ENCODE assay signal across 9 cellular contexts in genomic region chr11:47179655-47179991, GRCh38. TPM values are rescaled to one million over a fixed set of nuclear protein-coding genes. Genes with fewer than 3 reads are reported as not detected.
DNase-seq lines count a peak whose midpoint lies in the region; ATAC-seq and TF ChIP-seq lines count a peak whose summit lies in the region.
"Had no signal": no experiment of that assay in that cellular context is flagged by ENCODE, and none has a peak within 500 bp of the region (broad histone marks: within the 10 kb centered on the region; RNA-seq: fewer than 3 reads in every experiment).

No MANE protein-coding gene starts in this region.

- H3K4me3 ChIP-seq in osteoblast (ENCODE audit: insufficient read depth, low read length) = no peak overlapping the region

- TF ChIP-seq CTCF in chondrocyte (IDR thresholded peaks at IDR 0.05) = peak; percentile 75
- peak; percentile 73 for TF ChIP-seq CTCF in osteoblast (IDR thresholded peaks at IDR 0.05; ENCODE audit: extremely low read depth, low read depth, low read length)

- no peak overlapping the region for H3K4me2 ChIP-seq in osteoblast (ENCODE audit: insufficient read depth, low read length)

- in situ Hi-C loops in SK-MEL-5 (cut with HindIII; ENCODE audit: low pct_unique_long_range_greater_than_20kb, low sequenced_read_pairs) = no loop called here

- H3K4me3 Mint-ChIP-seq in chondrocyte (ENCODE audit: unreplicated experiment) = no peak overlapping the region

- peaks cover 40% of the 10 kb centered on the region for H3K4me1 Mint-ChIP-seq in chondrocyte (ENCODE audit: low read depth)

- H3K36me3 ChIP-seq in osteoblast (ENCODE audit: insufficient read depth, low read length) = peaks cover 9% of the 10 kb centered on the region

- no peak overlapping the region for H3K27ac ChIP-seq in osteoblast (ENCODE audit: low read depth, low read length)

- H3K27me3 Mint-ChIP-seq in chondrocyte (ENCODE audit: low read depth) = no peaks in the 10 kb centered on the region

- H3K9me3 Mint-ChIP-seq in chondrocyte (ENCODE audit: low read depth) = no peaks in the 10 kb centered on the region

- DNase-seq in NCI-H2081 (lab: John Stamatoyannopoulos, UW) (peak; percentile 23 to 25), NCI-H2081 treated with DMSO at 0.1 percent for 48 hours (lab: John Stamatoyannopoulos, UW) (no peak), SK-MEL-5 (ENCODE audit: low read depth, low spot score) (peak; percentile 69), chondrocyte (ENCODE audit: low spot score) (no peak), osteoblast (ENCODE audit: insufficient read length, low spot score, missing footprints) (peak; percentile 98), HPDE6-E6E7 (ENCODE audit: extremely low spot score) (no peak)

- no peak overlapping the region for H2AFZ ChIP-seq in osteoblast (ENCODE audit: low read length)

- H3K9me3 ChIP-seq in osteoblast (ENCODE audit: low read depth, low read length) = no peaks in the 10 kb centered on the region

- no peak overlapping the region for H3K27ac Mint-ChIP-seq in chondrocyte (ENCODE audit: unreplicated experiment)

- H4K20me1 ChIP-seq in osteoblast (ENCODE audit: insufficient read depth, low read length) = peaks cover 12% of the 10 kb centered on the region

- peaks cover 5% of the 10 kb centered on the region for H3K36me3 Mint-ChIP-seq in chondrocyte (ENCODE audit: low read depth)

- peaks cover 23% of the 10 kb centered on the region for H3K79me2 ChIP-seq in osteoblast (ENCODE audit: insufficient read depth, low read length)

- H3K27me3 ChIP-seq in osteoblast (ENCODE audit: insufficient read depth, low read length) = no peaks in the 10 kb centered on the region

- H3K4me1 ChIP-seq in osteoblast (ENCODE audit: insufficient read depth, low read length) = peaks cover 19% of the 10 kb centered on the region

- ATAC-seq in HG03565 (IDR thresholded peaks at IDR 0.05; ENCODE audit: unreplicated experiment) (peak; percentile 24), GM18858 (IDR thresholded peaks at IDR 0.05; ENCODE audit: unreplicated experiment) (no peak)

RNA-seq across cellular contexts. Expression of gene ARFGAP2, which starts 2.9 kb away (rescaled TPM):
- total RNA-seq in SK-MEL-5 (2014; rRNA removed; shearing (Covaris generic)) = 61.7 and 62.9 TPM in 2 replicates
- polyA plus RNA-seq in SK-MEL-5 (2015; cell fraction: cytosol; rRNA removed) = 72.4 and 84.8 TPM in 2 replicates
- 120 and 134 TPM in 2 replicates for polyA plus RNA-seq in SK-MEL-5 (2015; cell fraction: nucleus; rRNA removed)
- total RNA-seq in chondrocyte (48.4 to 55.6 TPM (median 51.1 TPM) in 3 replicates), osteoblast (104 and 139 TPM in 2 replicates)

RNA-seq across cellular contexts. Expression of gene PACSIN3, which starts 6.6 kb away (rescaled TPM):
- 33.7 and 36.3 TPM in 2 replicates for total RNA-seq in SK-MEL-5 (2014; rRNA removed; shearing (Covaris generic))
- 36.3 and 38.0 TPM in 2 replicates for polyA plus RNA-seq in SK-MEL-5 (2015; cell fraction: cytosol; rRNA removed)
- polyA plus RNA-seq in SK-MEL-5 (2015; cell fraction: nucleus; rRNA removed) = 39.0 and 43.5 TPM in 2 replicates
- 45.0 to 69.4 TPM (median 65.3 TPM) in 3 replicates for total RNA-seq in chondrocyte
- 11.2 and 12.7 TPM in 2 replicates for total RNA-seq in osteoblast
- polyA plus RNA-seq: CD8-positive, alpha-beta memory T cell had no signal

RNA-seq across cellular contexts. Expression of gene DDB2, which starts 35.2 kb away (rescaled TPM):
- total RNA-seq in SK-MEL-5 (2014; rRNA removed; shearing (Covaris generic)) = 56.7 and 62.4 TPM in 2 replicates
- polyA plus RNA-seq in SK-MEL-5 (2015; cell fraction: cytosol; rRNA removed) = 51.3 and 52.7 TPM in 2 replicates
- 228 and 248 TPM in 2 replicates for polyA plus RNA-seq in SK-MEL-5 (2015; cell fraction: nucleus; rRNA removed)
- total RNA-seq in chondrocyte (45.0 to 51.3 TPM (median 49.1 TPM) in 3 replicates), osteoblast (52.5 and 66.6 TPM in 2 replicates)

Comparison
In these comparisons a context has a peak if more than half of its experiments do, and no peak if none do; other contexts are left out.
1. DNase-seq: peak in NCI-H2081 (2 of 2), SK-MEL-5 (single experiment) and osteoblast (single experiment); none in NCI-H2081 treated with DMSO at 0.1 percent for 48 hours (single experiment), chondrocyte (single experiment) and HPDE6-E6E7 (single experiment).